In genomic region chr1:25616932-25617625, GRCh38 we compare ENCODE assay signal across 8 cellular contexts. TPM values are rescaled to one million over a fixed set of nuclear protein-coding genes. Genes with fewer than 3 reads are reported as not detected.
DNase-seq lines count a peak whose midpoint lies in the region; ATAC-seq, FAIRE-seq and TF ChIP-seq lines count a peak whose summit lies in the region.

No MANE protein-coding gene starts in this region.

- ATAC-seq in HepG2 (no peak), HG03108 (IDR thresholded peaks at IDR 0.05; ENCODE audit: unreplicated experiment) (no peak), HG03520 (IDR thresholded peaks at IDR 0.05; ENCODE audit: unreplicated experiment) (no peak)

- peak overlapping the region; percentile 37 for H3K4me3 ChIP-seq in astrocyte of the spinal cord (ENCODE audit: low read depth, low read length)
- peak overlapping the region; percentile 58 to 75 (median 61); a peak in 5 of 6 replicates for H3K4me3 ChIP-seq in HepG2 (replicated peaks in 1 of 3; ENCODE audit: insufficient read depth in 1 of 3, low read depth in 2 of 3, low read length in 3 of 3)
- H3K4me3 ChIP-seq in tibial artery, result peak overlapping the region; percentile 78 to 94

- BruUV-seq in HepG2 (replicated peaks; lab: Mats Ljungman, UMichigan), result no TSS peak

- H3K79me2 ChIP-seq in HepG2 (ENCODE audit: insufficient read depth, low read length), result no peaks in the 10 kb centered on the region

- H3K9me3 ChIP-seq in HepG2 (ENCODE audit: low read length) (no peaks in the 10 kb centered on the region), tibial artery (no peaks in the 10 kb centered on the region)

- H2AFZ ChIP-seq in HepG2 (ENCODE audit: low read length), result no peak overlapping the region

- FAIRE-seq in HepG2 (lab: Jason Lieb, UNC), result no peak

- POLR2A ChIA-PET in HepG2 (lab: Yijun Ruan, JAX), result no interaction called here

- TF ChIP-seq EP300 in HepG2 (IDR thresholded peaks at IDR 0.05; ENCODE audit: low read depth in 2 of 2, low read length in 2 of 2) (no peak), HepG2 (CRISPR knock-in tag; IDR thresholded peaks at IDR 0.05; ENCODE audit: borderline replicate concordance) (no peak)

- H3K27ac ChIP-seq in HepG2 (ENCODE audit: extremely low read length, insufficient read depth, low read length), result no peak overlapping the region
- peak overlapping the region; percentile 74 to 82 for H3K27ac ChIP-seq in tibial artery

- H3K27me3 ChIP-seq in HepG2 (ENCODE audit: control insufficient read depth in 1 of 2, insufficient read depth in 2 of 2, low read length in 2 of 2), result peaks cover 12 to 46% of the 10 kb centered on the region in 2 experiments
- H3K27me3 ChIP-seq in tibial artery, result no peaks in the 10 kb centered on the region

- in situ Hi-C loops in GM13976 (cut with MboI; ENCODE audit: low sequenced_read_pairs, unreplicated experiment), result no loop called here
- in situ Hi-C loops in astrocyte of the spinal cord (cut with HindIII; ENCODE audit: low sequenced_read_pairs), result no loop called here
- in situ Hi-C loops in HepG2 (cut with HindIII; ENCODE audit: extremely low pct_ligation_motif_present, low pct_unique_long_range_greater_than_20kb), result loop anchor here (25.0 kb wide), 1 partner anchor 195 kb away; the partner anchor contains the start of genes MTFR1L and SELENON

- no peak for TF ChIP-seq RAD21 in HepG2 (CRISPR knock-in tag; IDR thresholded peaks at IDR 0.05)

- TF ChIP-seq CTCF in GM13976 (IDR thresholded peaks at IDR 0.05; ENCODE audit: borderline replicate concordance, control extremely low read depth, extremely low read depth, insufficient read depth, missing control alignments) (no peak), astrocyte of the spinal cord (IDR thresholded peaks at IDR 0.05; ENCODE audit: low read depth, low read length) (no peak), HepG2 (CRISPR knock-in tag; IDR thresholded peaks at IDR 0.05) (no peak), tibial artery (IDR thresholded peaks at IDR 0.05) (no peak)

- no peaks in the 10 kb centered on the region for H4K20me1 ChIP-seq in HepG2 (ENCODE audit: insufficient read depth, low read length)

- peak; percentile 45 for DNase-seq in GM13976 (ENCODE audit: low spot score)
- peak; percentile 20 for DNase-seq in HuH-7.5 (ENCODE audit: low spot score)
- no peak for DNase-seq in astrocyte of the spinal cord (ENCODE audit: low read depth, low spot score)
- DNase-seq in HepG2 (ENCODE audit: low spot score), result no peak
- DNase-seq in tibial artery, result no peak
- DNase-seq in iPS-NIHi7 (ENCODE audit: extremely low spot score), result no peak

- WGBS in HepG2 (ENCODE audit: low lambda C conversion rate), result 1% methylated on average over 17 of the region's 102 CpGs

- H3K9ac ChIP-seq in HepG2 (ENCODE audit: insufficient read depth, low read depth, low read length), result peak overlapping the region; percentile 21; the same call in 1 of the 2 replicates

- CTCF ChIA-PET in HepG2 (lab: Yijun Ruan, JAX; ENCODE audit: low intra/inter-chr PET ratio, low total read pairs), result no interaction called here

- H3K36me3 ChIP-seq in HepG2 (replicated peaks in 1 of 2; ENCODE audit: control insufficient read depth in 1 of 2, insufficient read depth in 2 of 2, low read length in 2 of 2), result no peaks in the 10 kb centered on the region
- no peaks in the 10 kb centered on the region for H3K36me3 ChIP-seq in tibial artery

- intact Hi-C loops in HepG2 (cut with micrococcal nuclease; ENCODE audit: unreplicated experiment), result loop anchor here (5.0 kb wide), 1 partner anchor 180 kb away; no protein-coding TSS in a partner anchor
- intact Hi-C loops in tibial artery (cut with DNase I; ENCODE audit: low total_unique reads), result loop anchor here (2.0 to 10.0 kb wide), 2 partner anchors 78 to 378 kb away; partner anchors contain the start of gene PAFAH2

- no peak for TF ChIP-seq POLR2A in HepG2 (IDR thresholded peaks at IDR 0.05; ENCODE audit: insufficient read depth in 1 of 2, low read depth in 2 of 2, low read length in 2 of 2)

- H3K4me2 ChIP-seq in HepG2 (ENCODE audit: low read depth, low read length), result peak overlapping the region; percentile 92

- H3K4me1 ChIP-seq in HepG2 (ENCODE audit: insufficient read depth, low read length), result peaks cover 11% of the 10 kb centered on the region
- peaks cover 0 to 55% (median 28%) of the 10 kb centered on the region in 4 donors for H3K4me1 ChIP-seq in tibial artery

TF ChIP-seq in HepG2, 621 proteins besides CTCF, POLR2A, EP300 and RAD21:
- TF ChIP-seq KMT2A (CRISPR knock-in tag; IDR thresholded peaks at IDR 0.05) (no peak), ZNF569 (CRISPR knock-in tag; IDR thresholded peaks at IDR 0.05; ENCODE audit: borderline replicate concordance) (no peak), ZNF7 (CRISPR knock-in tag; IDR thresholded peaks at IDR 0.05) (no peak), ZNF800 (CRISPR knock-in tag; IDR thresholded peaks at IDR 0.05) (0 out of 2 replicates have a peak, but pooled peaks have one; percentile 1), SALL1 (CRISPR knock-in tag; IDR thresholded peaks at IDR 0.05) (0 out of 2 replicates have a peak, but pooled peaks have one; percentile 9), CBX5 (CRISPR knock-in tag; IDR thresholded peaks at IDR 0.05; ENCODE audit: borderline replicate concordance) (no peak), TEF (CRISPR knock-in tag; IDR thresholded peaks at IDR 0.05) (no peak)
- TF ChIP-seq, protein P1, sequence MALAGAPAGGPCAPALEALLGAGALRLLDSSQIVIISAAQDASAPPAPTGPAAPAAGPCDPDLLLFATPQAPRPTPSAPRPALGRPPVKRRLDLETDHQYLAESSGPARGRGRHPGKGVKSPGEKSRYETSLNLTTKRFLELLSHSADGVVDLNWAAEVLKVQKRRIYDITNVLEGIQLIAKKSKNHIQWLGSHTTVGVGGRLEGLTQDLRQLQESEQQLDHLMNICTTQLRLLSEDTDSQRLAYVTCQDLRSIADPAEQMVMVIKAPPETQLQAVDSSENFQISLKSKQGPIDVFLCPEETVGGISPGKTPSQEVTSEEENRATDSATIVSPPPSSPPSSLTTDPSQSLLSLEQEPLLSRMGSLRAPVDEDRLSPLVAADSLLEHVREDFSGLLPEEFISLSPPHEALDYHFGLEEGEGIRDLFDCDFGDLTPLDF (CRISPR knock-in tag; IDR thresholded peaks at IDR 0.05), result no peak
- TF ChIP-seq, protein P2, sequence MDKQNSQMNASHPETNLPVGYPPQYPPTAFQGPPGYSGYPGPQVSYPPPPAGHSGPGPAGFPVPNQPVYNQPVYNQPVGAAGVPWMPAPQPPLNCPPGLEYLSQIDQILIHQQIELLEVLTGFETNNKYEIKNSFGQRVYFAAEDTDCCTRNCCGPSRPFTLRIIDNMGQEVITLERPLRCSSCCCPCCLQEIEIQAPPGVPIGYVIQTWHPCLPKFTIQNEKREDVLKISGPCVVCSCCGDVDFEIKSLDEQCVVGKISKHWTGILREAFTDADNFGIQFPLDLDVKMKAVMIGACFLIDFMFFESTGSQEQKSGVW (CRISPR knock-in tag; IDR thresholded peaks at IDR 0.05; ENCODE audit: borderline replicate concordance), result no peak
TF ChIP-seq in HepG2: peak in this region for 2.

RNA-seq across cellular contexts. Expression of gene MAN1C1, which starts 0.5 kb away (rescaled TPM):
- total RNA-seq in HepG2 (2016; rRNA removed; fragmentation: Illumina TruSeq; extraction: Trizol), result 0.15 and 0.49 TPM in 2 replicates
- total RNA-seq in HepG2 (2016; cell fraction: cytosol; rRNA removed; fragmentation: Illumina TruSeq; extraction: Trizol; ENCODE audit: low read depth), result 0.26 and 0.30 TPM in 2 replicates
- total RNA-seq in HepG2 (2016; cell fraction: insoluble cytoplasmic fraction; rRNA removed; fragmentation: Illumina TruSeq; extraction: Trizol), result 0.32 and 0.39 TPM in 2 replicates
- 0.31 and 0.69 TPM in 2 replicates for total RNA-seq in HepG2 (2016; cell fraction: membrane; rRNA removed; fragmentation: Illumina TruSeq; extraction: Trizol)
- 0.25 and 0.50 TPM in 2 replicates for total RNA-seq in HepG2 (2016; cell fraction: nucleus; rRNA removed; fragmentation: Illumina TruSeq; extraction: Trizol)
- 0.18 and 0.39 TPM in 2 replicates for polyA plus RNA-seq in HepG2 (2011; rRNA removed)
- 0.30 and 0.31 TPM in 2 replicates for polyA plus RNA-seq in HepG2 (2011; cell fraction: cytosol; rRNA removed)
- 0.23 and 0.45 TPM in 2 replicates for polyA plus RNA-seq in HepG2 (2011; cell fraction: nucleus; rRNA removed)
- polyA plus RNA-seq in HepG2 (2012), result 0.08 and 0.34 TPM in 2 replicates
- 0.11 and 0.33 TPM in 2 replicates for polyA plus RNA-seq in HepG2 (2016; cell fraction: cytosol; fragmentation: Illumina TruSeq; extraction: Trizol; ENCODE audit: low read depth)
- polyA plus RNA-seq in HepG2 (2016; cell fraction: insoluble cytoplasmic fraction; fragmentation: Illumina TruSeq; extraction: Trizol; ENCODE audit: low read depth), result 0.90 and 1.0 TPM in 2 replicates
- 0.25 and 0.31 TPM in 2 replicates for polyA plus RNA-seq in HepG2 (2016; cell fraction: membrane; fragmentation: Illumina TruSeq; extraction: Trizol; ENCODE audit: low read depth)
- 0.79 TPM in 1 of 2 replicates, not detected in the other for polyA plus RNA-seq in HepG2 (2016; cell fraction: nucleus; fragmentation: Illumina TruSeq; extraction: Trizol; ENCODE audit: insufficient read depth, low read depth)
- polyA minus RNA-seq in HepG2 (2011; rRNA and poly(A)+ RNA removed; ENCODE audit: low replicate concordance), result 0.16 and 0.40 TPM in 2 replicates
- polyA minus RNA-seq in HepG2 (2011; cell fraction: cytosol; rRNA and poly(A)+ RNA removed), result not detected in 2 replicates
- polyA minus RNA-seq in HepG2 (2011; cell fraction: nucleus; rRNA and poly(A)+ RNA removed), result 0.26 TPM in 1 of 2 replicates, not detected in the other

Comparison
In these comparisons a context has a peak if more than half of its experiments do, and no peak if none do; other contexts are left out.
1. DNase-seq: peak in GM13976 (single experiment) and HuH-7.5 (single experiment); none in astrocyte of the spinal cord (single experiment), HepG2 (single experiment), tibial artery (0 of 2) and iPS-NIHi7 (single experiment).
2. Peak in every context shown above with its lines, with median percentiles within 50 percentile points of each other: H3K4me3 ChIP-seq.